In the genomic region with DNA sequence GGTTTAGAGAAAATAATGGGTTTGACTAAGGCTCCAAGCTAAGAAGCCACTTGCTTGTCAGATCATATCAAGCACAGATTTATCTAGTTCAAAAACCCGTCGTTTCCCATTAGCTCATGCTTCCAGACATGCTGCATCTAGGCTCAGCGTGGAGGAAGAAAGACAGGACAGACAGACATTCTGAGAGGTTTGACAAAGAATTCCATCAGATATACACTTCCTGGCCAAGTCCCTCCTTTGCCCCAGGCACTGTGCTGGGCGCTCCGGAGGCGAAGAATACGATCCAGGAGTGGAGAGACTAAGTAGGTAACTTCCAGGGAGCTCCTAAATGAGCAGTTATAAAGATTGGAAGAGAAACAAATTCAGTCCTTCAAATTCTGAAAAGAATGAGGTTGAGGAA, we compare ENCODE assay signal across 15 cellular contexts.
"Had no signal": no experiment of that assay in that cellular context is flagged by ENCODE, and none has a peak within 500 bp of the region (broad histone marks: within the 10 kb centered on the region; RNA-seq: fewer than 3 reads in every experiment).

No MANE protein-coding gene starts in this region.

- H3K9me3 ChIP-seq: ovary, stomach, thyroid gland, upper lobe of right lung, vagina had no signal

- H3K27ac ChIP-seq: foreskin keratinocyte, hepatocyte, neural progenitor cell, ovary, stomach, upper lobe of right lung, vagina had no signal

- H3K27me3 ChIP-seq: hepatocyte, neural progenitor cell, ovary, stomach, thyroid gland, upper lobe of right lung, vagina had no signal

- ATAC-seq: natural killer cell, upper lobe of right lung had no signal

- H3K4me3 ChIP-seq: hepatocyte, neural progenitor cell, ovary, stomach, thyroid gland, upper lobe of right lung, vagina had no signal

- H3K9ac ChIP-seq: neural progenitor cell had no signal

- DNase-seq: erythroblast; foreskin keratinocyte; kidney glomerular epithelial cell; natural killer cell; nucleus accumbens; ovary; small intestine; stimulated activated CD4-positive, alpha-beta T cell treated with anti-CD3 and anti-CD28 coated beads, Interleukin-12 subunit alpha, Interleukin-12 subunit beta, amount 100 ng/mL, for 4 hours; stimulated activated naive CD4-positive, alpha-beta T cell; stomach; upper lobe of right lung had no signal

- H3K4me1 ChIP-seq: foreskin keratinocyte, upper lobe of right lung had no signal

- H3K36me3 ChIP-seq: neural progenitor cell, ovary, stomach, thyroid gland, upper lobe of right lung, vagina had no signal
